ENCODE assay signal across 12 cellular contexts in the genomic region with DNA sequence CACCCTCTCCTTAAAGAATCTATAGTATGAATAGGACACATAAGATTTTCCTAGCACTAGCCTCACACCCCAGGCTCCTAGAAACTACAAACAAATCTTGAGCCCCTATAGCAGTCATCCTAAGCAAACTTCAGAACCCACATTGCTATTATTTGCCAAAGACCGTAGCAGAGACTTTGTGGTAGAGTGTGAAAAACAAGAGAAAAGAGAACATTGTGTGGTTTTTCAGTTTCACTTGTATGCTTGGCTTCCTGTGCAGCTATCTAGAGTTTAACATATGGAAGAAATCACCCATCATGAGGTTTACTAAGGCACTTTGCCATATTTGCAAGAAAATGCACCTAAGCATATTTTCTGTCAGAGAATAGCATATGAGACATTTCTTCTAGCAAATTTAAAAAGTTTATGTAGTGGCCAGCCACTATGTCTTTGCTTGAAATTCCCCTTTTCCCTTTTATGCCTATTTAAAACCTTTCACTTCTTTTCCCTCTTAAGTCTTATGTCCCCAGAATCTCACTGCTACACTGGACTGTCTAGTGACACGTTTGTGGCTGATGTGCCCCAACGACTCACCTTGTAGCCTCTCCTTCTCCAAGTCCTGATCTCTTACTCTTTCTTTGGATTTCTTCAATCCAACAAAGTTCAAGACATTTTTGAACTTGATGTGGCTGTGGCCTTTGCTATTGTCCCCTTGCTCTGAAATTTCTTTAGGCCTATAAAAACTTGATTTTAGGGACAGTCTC. TPM values are rescaled to one million over a fixed set of nuclear protein-coding genes. Genes with fewer than 3 reads are reported as not detected.
DNase-seq lines count a peak whose midpoint lies in the region; ATAC-seq and TF ChIP-seq lines count a peak whose summit lies in the region.
"Had no signal": no experiment of that assay in that cellular context is flagged by ENCODE, and none has a peak within 500 bp of the region (broad histone marks: within the 10 kb centered on the region; RNA-seq: fewer than 3 reads in every experiment).

No MANE protein-coding gene starts in this region.

- H3K4me3 Mint-ChIP-seq in activated CD4-positive, alpha-beta T cell treated with anti-CD3 and anti-CD28 coated beads for 36 hours = no peak overlapping the region
- H3K4me3 Mint-ChIP-seq in osteocyte (ENCODE audit: unreplicated experiment) = no peak overlapping the region

- peak overlapping the region; percentile 49 for H3K27ac Mint-ChIP-seq in activated CD4-positive, alpha-beta T cell treated with anti-CD3 and anti-CD28 coated beads for 36 hours
- H3K27ac Mint-ChIP-seq in osteocyte (ENCODE audit: unreplicated experiment) = peak overlapping the region; percentile 39

- DNase-seq in activated CD4-positive, alpha-beta T cell treated with anti-CD3 and anti-CD28 coated beads for 36 hours = peak; percentile 12
- DNase-seq in activated CD4-positive, alpha-beta T cell treated with anti-CD3 and anti-CD28 coated beads, Interleukin-2, amount 50 U/mL, for 1 hour = no peak
- no peak for DNase-seq in osteocyte (ENCODE audit: extremely low spot score, unreplicated experiment)
- no peak for DNase-seq in hypothalamus (lab: John Stamatoyannopoulos, UW)
- DNase-seq in AML-193 (lab: John Stamatoyannopoulos, UW) = no peak
- no peak for DNase-seq in 8988T
- DNase-seq: activated naive CD4-positive, alpha-beta T cell treated with Interleukin-2 at 50 U/mL for 16 hours; NCI-H2171 treated with DMSO at 0.1 percent for 48 hours had no signal

- H3K36me3 Mint-ChIP-seq in activated CD4-positive, alpha-beta T cell treated with anti-CD3 and anti-CD28 coated beads for 36 hours (ENCODE audit: low read depth) = peaks cover 5% of the 10 kb centered on the region
- no peaks in the 10 kb centered on the region for H3K36me3 Mint-ChIP-seq in osteocyte (ENCODE audit: unreplicated experiment)

- CTCF ChIA-PET in activated CD4-positive, alpha-beta T cell treated with anti-CD3 and anti-CD28 coated beads for 36 hours (lab: Charles Lee) = no interaction called here

- intact Hi-C loops in activated CD4-positive, alpha-beta T cell treated with anti-CD3 and anti-CD28 coated beads for 36 hours (cut with DNase I, micrococcal nuclease) = no loop called here

- TF ChIP-seq CTCF in osteocyte (IDR thresholded peaks at IDR 0.05) = no peak

- H3K9me3 Mint-ChIP-seq in activated CD4-positive, alpha-beta T cell treated with anti-CD3 and anti-CD28 coated beads for 36 hours (ENCODE audit: low read depth) = peaks cover 10% of the 10 kb centered on the region
- no peaks in the 10 kb centered on the region for H3K9me3 Mint-ChIP-seq in osteocyte (ENCODE audit: unreplicated experiment)

- POLR2A ChIA-PET in activated CD4-positive, alpha-beta T cell treated with anti-CD3 and anti-CD28 coated beads for 36 hours (lab: Charles Lee) = no interaction called here

- peaks cover 24% of the 10 kb centered on the region for H3K27me3 Mint-ChIP-seq in activated CD4-positive, alpha-beta T cell treated with anti-CD3 and anti-CD28 coated beads for 36 hours
- H3K27me3 Mint-ChIP-seq in osteocyte (ENCODE audit: unreplicated experiment) = peaks cover 3% of the 10 kb centered on the region

- peaks cover 12% of the 10 kb centered on the region for H3K4me1 Mint-ChIP-seq in activated CD4-positive, alpha-beta T cell treated with anti-CD3 and anti-CD28 coated beads for 36 hours
- peaks cover 3% of the 10 kb centered on the region for H3K4me1 Mint-ChIP-seq in osteocyte (ENCODE audit: unreplicated experiment)

- ATAC-seq in activated CD4-positive, alpha-beta T cell treated with anti-CD3 and anti-CD28 coated beads for 36 hours = peak; percentile 94
- peak; percentile 98 for ATAC-seq in GM21737 (IDR thresholded peaks at IDR 0.05; ENCODE audit: unreplicated experiment)
- ATAC-seq in HG03432 (IDR thresholded peaks at IDR 0.05; ENCODE audit: unreplicated experiment) = peak; percentile 96
- ATAC-seq: left lobe of liver, sciatic nerve had no signal

RNA-seq across cellular contexts. Expression of a gene that starts 25.6 kb away (rescaled TPM):
- total RNA-seq in activated CD4-positive, alpha-beta T cell treated with anti-CD3 and anti-CD28 coated beads for 36 hours = not detected
- total RNA-seq in osteocyte = 1.1 and 1.8 TPM in 2 replicates
- total RNA-seq: left lobe of liver had no signal

RNA-seq across cellular contexts. Expression of a gene that starts 44.8 kb away (rescaled TPM):
- 10 to 100 TPM; 25.7 to 29.5 TPM for total RNA-seq in activated CD4-positive, alpha-beta T cell treated with anti-CD3 and anti-CD28 coated beads for 36 hours
- total RNA-seq in osteocyte = 6.5 and 6.7 TPM in 2 replicates
